ENCODE assay signal across 14 cellular contexts in the genomic region with DNA sequence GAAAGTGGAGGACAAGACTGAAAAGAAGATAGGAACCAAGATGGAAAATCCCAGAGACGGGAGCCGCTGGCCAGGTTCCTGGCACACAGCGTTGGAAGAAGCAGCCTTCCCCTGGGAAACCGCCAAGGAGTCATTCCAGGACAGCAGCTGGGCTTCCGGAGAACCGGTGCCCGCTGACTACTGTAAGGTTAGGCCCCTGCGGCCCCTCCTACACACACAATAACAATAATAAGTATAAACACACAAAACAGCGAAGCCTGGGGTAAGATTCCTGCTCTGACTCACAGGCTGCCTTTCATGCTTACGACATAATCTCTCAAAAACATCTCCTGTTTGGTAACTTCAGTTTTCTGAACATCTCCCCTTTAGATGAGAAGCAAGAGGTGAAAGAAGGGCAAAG. TPM values are rescaled to one million over a fixed set of nuclear protein-coding genes. Genes with fewer than 3 reads are reported as not detected.
DNase-seq lines count a peak whose midpoint lies in the region; ATAC-seq and TF ChIP-seq lines count a peak whose summit lies in the region.
"Had no signal": no experiment of that assay in that cellular context is flagged by ENCODE, and none has a peak within 500 bp of the region (broad histone marks: within the 10 kb centered on the region; RNA-seq: fewer than 3 reads in every experiment).

No MANE protein-coding gene starts in this region.

- intact Hi-C loops in left ventricle myocardium superior (cut with micrococcal nuclease): no loop called here
- intact Hi-C loops in sigmoid colon (cut with DNase I): loop anchor here (10.0 kb wide), 1 partner anchor 277 kb away; no protein-coding TSS in a partner anchor

- TF ChIP-seq CTCF in sigmoid colon (IDR thresholded peaks at IDR 0.05): no peak

- ATAC-seq in left ventricle myocardium superior: peak; percentile 80
- ATAC-seq in HG02642 (IDR thresholded peaks at IDR 0.05; ENCODE audit: poor library complexity, unreplicated experiment): no peak
- ATAC-seq: stimulated activated effector memory CD8-positive, alpha-beta T cell treated with anti-CD3 and anti-CD28 coated beads, Interleukin-12 subunit alpha, Interleukin-12 subunit beta, amount 100 ng/mL, for 72 hours had no signal

- H3K9me3 ChIP-seq in HAP-1 (no peaks in the 10 kb centered on the region), sigmoid colon (no peaks in the 10 kb centered on the region)

- in situ Hi-C loops in HAP-1 (cut with MboI; ENCODE audit: low sequenced_read_pairs): no loop called here

- no peaks in the 10 kb centered on the region; the same call in 1 of the 2 replicates for H3K4me1 ChIP-seq in HAP-1
- H3K4me1 ChIP-seq in sigmoid colon: peaks cover 0 to 36% (median 23%) of the 10 kb centered on the region in 4 donors
- H3K4me1 ChIP-seq: neural progenitor cell had no signal

- H3K27me3 ChIP-seq in HAP-1 (ENCODE audit: low read depth) (no peaks in the 10 kb centered on the region), sigmoid colon (no peaks in the 10 kb centered on the region)
- H3K27me3 ChIP-seq: neural progenitor cell had no signal

- peak overlapping the region in 3 of 4 donors; percentile 5 to 53 (median 33) for H3K27ac ChIP-seq in sigmoid colon
- H3K27ac ChIP-seq: neural progenitor cell had no signal

- peak; percentile 18 to 59 for DNase-seq in HAP-1 (ENCODE audit: low spot score in 2 of 2)
- peak; percentile 10 for DNase-seq in amniotic epithelial cell (ENCODE audit: low read depth)
- peak; percentile 79 for DNase-seq in left ventricle myocardium superior
- DNase-seq in sigmoid colon: peak; percentile 83
- DNase-seq in activated CD4-positive, alpha-beta T cell treated with anti-CD3 and anti-CD28 coated beads, Interleukin-2, amount 50 U/mL, for 4 hours: no peak
- DNase-seq in NCI-H446 treated with DMSO at 0.1 percent for 48 hours (lab: John Stamatoyannopoulos, UW): no peak
- no peak for DNase-seq in NCI-H524 (lab: John Stamatoyannopoulos, UW)
- DNase-seq: activated gamma-delta T cell treated with Interleukin-2 at 50 U/mL for 16 hours, DND-41, NCI-H1436 had no signal

- H3K36me3 ChIP-seq in HAP-1 (replicated peaks) (no peaks in the 10 kb centered on the region), sigmoid colon (no peaks in the 10 kb centered on the region)
- H3K36me3 ChIP-seq: neural progenitor cell had no signal

- TF ChIP-seq EP300 in sigmoid colon (IDR thresholded peaks at IDR 0.05): no peak

- WGBS in sigmoid colon, 2 donors: 58 to 66% methylated on average over 10 of the region's 10 CpGs

- H3K4me3 ChIP-seq in HAP-1 (no peak overlapping the region), sigmoid colon (no peak overlapping the region)
- H3K4me3 ChIP-seq: neural progenitor cell had no signal

- TF ChIP-seq POLR2A in sigmoid colon (IDR thresholded peaks at IDR 0.05): no peak

RNA-seq across cellular contexts. Expression of a gene that starts 28.1 kb away (rescaled TPM):
- total RNA-seq in left ventricle myocardium superior: 0.45 TPM
- total RNA-seq in sigmoid colon: under 1 TPM; 0.33 to 0.71 (median 0.55) TPM
- polyA plus RNA-seq in sigmoid colon: under 1 TPM in 2 of 3 donors, not detected in 1; 0.51 to 0.60 TPM
- total RNA-seq: T-helper 1 cell treated with Interleukin-12 subunit alpha and Interleukin-12 subunit beta and Interleukin-4 antibody, amounts not matched to agents 30 ng/mL and 1 ng/mL, for 36 hours had no signal

Comparison
In these comparisons a context has a peak if more than half of its experiments do, and no peak if none do; other contexts are left out.
1. DNase-seq: peak in HAP-1 (2 of 2), amniotic epithelial cell (single experiment), left ventricle myocardium superior (single experiment) and sigmoid colon (single experiment); none in activated CD4-positive, alpha-beta T cell treated with anti-CD3 and anti-CD28 coated beads, Interleukin-2, amount 50 U/mL, for 4 hours (0 of 2), NCI-H446 treated with DMSO at 0.1 percent for 48 hours (single experiment) and NCI-H524 (0 of 2).